In genomic region chr7:115217373-115217772, GRCh38 we compare ENCODE assay signal across 13 cellular contexts.
DNase-seq lines count a peak whose midpoint lies in the region; ATAC-seq and TF ChIP-seq lines count a peak whose summit lies in the region.
"Had no signal": no experiment of that assay in that cellular context is flagged by ENCODE, and none has a peak within 500 bp of the region (broad histone marks: within the 10 kb centered on the region; RNA-seq: fewer than 3 reads in every experiment).

No MANE protein-coding gene starts in this region.

- H3K4me1 ChIP-seq in gastroesophageal sphincter = no peaks in the 10 kb centered on the region
- no peaks in the 10 kb centered on the region for H3K4me1 ChIP-seq in vagina

- TF ChIP-seq CTCF in RWPE1 (conservative IDR thresholded peaks at IDR 0.05; ENCODE audit: low read depth) (peak; percentile 37), gastroesophageal sphincter (IDR thresholded peaks at IDR 0.05) (peak in 3 of 4 experiments; percentile 11 to 30 (median 30)), vagina (IDR thresholded peaks at IDR 0.05) (peak in 1 of 3 experiments; percentile 17)

- peak; percentile 16 for DNase-seq in CD1c-positive myeloid dendritic cell (ENCODE audit: extremely low spot score)
- peak; percentile 11 for DNase-seq in RWPE1 (ENCODE audit: low spot score)
- no peak for DNase-seq in NK-92 (lab: John Stamatoyannopoulos, UW; ENCODE audit: unreplicated experiment)
- DNase-seq in activated CD4-positive, alpha-beta T cell treated with anti-CD3 and anti-CD28 coated beads for 4 hours = no peak
- no peak for DNase-seq in vagina (ENCODE audit: extremely low spot score in 2 of 2)
- no peak for DNase-seq in activated gamma-delta T cell (lab: John Stamatoyannopoulos, UW)
- DNase-seq: activated T-cell treated with anti-CD3 and anti-CD28 coated beads for 4 hours, NCI-H187, ovary, T-cell had no signal

- ATAC-seq in GM19372 (IDR thresholded peaks at IDR 0.05; ENCODE audit: low read depth, unreplicated experiment) (peak; percentile 55), gastroesophageal sphincter (no peak)

- H3K27ac ChIP-seq in RWPE1 = no peak overlapping the region
- H3K27ac ChIP-seq in gastroesophageal sphincter = no peak overlapping the region
- no peak overlapping the region for H3K27ac ChIP-seq in vagina
- H3K27ac ChIP-seq: coronary artery, ovary had no signal

- H3K4me3 ChIP-seq in gastroesophageal sphincter (no peak overlapping the region), vagina (no peak overlapping the region)
- H3K4me3 ChIP-seq: coronary artery, ovary had no signal

- intact Hi-C loops in vagina (cut with DNase I) = no loop called here

- TF ChIP-seq POLR2A in gastroesophageal sphincter (IDR thresholded peaks at IDR 0.05) (no peak), vagina (IDR thresholded peaks at IDR 0.05) (no peak)

- H3K36me3 ChIP-seq in gastroesophageal sphincter = no peaks in the 10 kb centered on the region
- H3K36me3 ChIP-seq in vagina = no peaks in the 10 kb centered on the region
- H3K36me3 ChIP-seq: ovary had no signal

- H3K27me3 ChIP-seq in gastroesophageal sphincter = no peaks in the 10 kb centered on the region
- H3K27me3 ChIP-seq in vagina = no peaks in the 10 kb centered on the region
- H3K27me3 ChIP-seq: ovary had no signal

- WGBS in gastroesophageal sphincter (ENCODE audit: low coverage in 1 of 2), 2 donors = 77 to 100% methylated on average over 1 of the region's 1 CpG

- POLR2A ChIA-PET in RWPE1 (lab: Yijun Ruan, JAX; ENCODE audit: low non-redundant PET) = no interaction called here

- no peak for TF ChIP-seq EP300 in gastroesophageal sphincter (IDR thresholded peaks at IDR 0.05)

- no peaks in the 10 kb centered on the region for H3K9me3 ChIP-seq in gastroesophageal sphincter
- H3K9me3 ChIP-seq in vagina = no peaks in the 10 kb centered on the region
- H3K9me3 ChIP-seq: ovary had no signal

- CTCF ChIA-PET in RWPE1 (lab: Yijun Ruan, JAX) = interaction anchor here (0.6 to 1.8 kb wide), 3 partner anchors 13 to 352 kb away, joined by 4 to 13 read pairs (median 4); no protein-coding TSS in a partner anchor

Comparison
In these comparisons a context has a peak if more than half of its experiments do, and no peak if none do; other contexts are left out.
1. DNase-seq: peak in CD1c-positive myeloid dendritic cell (single experiment) and RWPE1 (single experiment); none in NK-92 (single experiment), activated CD4-positive, alpha-beta T cell treated with anti-CD3 and anti-CD28 coated beads for 4 hours (0 of 2), vagina (0 of 2) and activated gamma-delta T cell (single experiment).